In the genomic region with DNA sequence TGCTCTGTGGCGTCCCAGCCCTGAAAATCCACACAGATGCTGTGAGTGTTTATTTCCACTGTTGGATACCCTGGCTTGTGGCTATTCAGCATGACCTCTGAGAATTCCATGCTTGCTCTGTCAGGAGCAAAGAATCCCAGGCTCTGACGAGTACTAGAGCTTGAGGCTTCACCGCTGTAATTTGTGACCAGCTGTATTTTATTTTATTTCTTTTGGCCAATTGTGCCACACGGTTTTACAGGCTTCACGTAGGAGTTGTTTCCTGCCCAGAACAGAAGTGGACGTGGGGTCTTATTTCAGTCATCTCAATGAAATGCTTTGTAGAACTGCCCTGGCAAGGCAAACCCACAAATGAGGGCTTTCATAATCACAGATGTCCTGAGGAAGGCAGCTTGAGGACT, we compare ENCODE assay signal across 14 cellular contexts.
DNase-seq lines count a peak whose midpoint lies in the region; ATAC-seq and TF ChIP-seq lines count a peak whose summit lies in the region.
"Had no signal": no experiment of that assay in that cellular context is flagged by ENCODE, and none has a peak within 500 bp of the region (broad histone marks: within the 10 kb centered on the region; RNA-seq: fewer than 3 reads in every experiment).

No MANE protein-coding gene starts in this region.

- TF ChIP-seq CTCF in AG04450 (IDR thresholded peaks at IDR 0.05; ENCODE audit: low read depth, low read length) (no peak), brain microvascular endothelial cell (IDR thresholded peaks at IDR 0.05; ENCODE audit: low read depth, low read length, missing control alignments) (no peak)

- peak overlapping the region; percentile 89 for H2BK5ac ChIP-seq in mesenchymal stem cell (ENCODE audit: low read depth, low read length, poor library complexity, severe bottlenecking)

- WGBS in mesenchymal stem cell, result 11% methylated on average over 6 of the region's 6 CpGs

- no peaks in the 10 kb centered on the region for H3K27me3 ChIP-seq in AG04450 (ENCODE audit: control insufficient read depth, insufficient read depth, low read length)
- no peaks in the 10 kb centered on the region for H3K27me3 ChIP-seq in brain microvascular endothelial cell (replicated peaks)
- no peaks in the 10 kb centered on the region for H3K27me3 ChIP-seq in mesenchymal stem cell (ENCODE audit: control insufficient read depth in 1 of 2, insufficient read depth in 1 of 2, low read length in 2 of 2)
- H3K27me3 ChIP-seq: vagina had no signal

- H3K4me1 ChIP-seq in mesenchymal stem cell (ENCODE audit: control insufficient read depth, insufficient read depth, low read depth, low read length), result peaks cover 16% of the 10 kb centered on the region
- H3K4me1 ChIP-seq: vagina had no signal

- peak overlapping the region; percentile 28 for H4K8ac ChIP-seq in mesenchymal stem cell (ENCODE audit: low read length)

- peaks cover 3% of the 10 kb centered on the region; the same call in 1 of the 2 replicates for H3K9me3 ChIP-seq in AG04450 (ENCODE audit: control insufficient read depth, insufficient read depth, low read length)
- no peaks in the 10 kb centered on the region for H3K9me3 ChIP-seq in mesenchymal stem cell (ENCODE audit: control insufficient read depth, low read length)
- H3K9me3 ChIP-seq: vagina had no signal

- H2BK15ac ChIP-seq in mesenchymal stem cell (ENCODE audit: low read depth, poor library complexity, severe bottlenecking), result peak overlapping the region; percentile 48

- H2BK120ac ChIP-seq in mesenchymal stem cell (ENCODE audit: low read depth, low read length), result no peak overlapping the region

- peak overlapping the region in 1 of 2 experiments; percentile 72 for H2BK12ac ChIP-seq in mesenchymal stem cell (ENCODE audit: low read length in 2 of 2)

- H3K27ac ChIP-seq in AG04450 (ENCODE audit: low read depth, low read length), result peak overlapping the region; percentile 98
- H3K27ac ChIP-seq in brain microvascular endothelial cell, result peak overlapping the region; percentile 79
- peak overlapping the region; percentile 99 for H3K27ac ChIP-seq in mesenchymal stem cell (ENCODE audit: low read length, poor library complexity, severe bottlenecking)
- H3K27ac ChIP-seq: vagina had no signal

- no peak overlapping the region for H3K9ac ChIP-seq in mesenchymal stem cell (ENCODE audit: low read length)

- H3K4ac ChIP-seq in mesenchymal stem cell (ENCODE audit: low read depth in 1 of 2, low read length in 2 of 2), result peak overlapping the region in 1 of 2 experiments; percentile 75

- no peak for ATAC-seq in HG02623 (IDR thresholded peaks at IDR 0.05; ENCODE audit: unreplicated experiment)
- ATAC-seq: esophagus mucosa, K562 had no signal

- peaks cover 15% of the 10 kb centered on the region for H3K79me1 ChIP-seq in mesenchymal stem cell (replicated peaks; ENCODE audit: low read length, poor library complexity, severe bottlenecking)

- H3K14ac ChIP-seq in mesenchymal stem cell (ENCODE audit: low read length in 2 of 2), result no peak overlapping the region

- peak; percentile 88 for DNase-seq in AG04450 (ENCODE audit: low read depth, low spot score)
- peak; percentile 83 for DNase-seq in HT1080 (ENCODE audit: low read depth)
- DNase-seq in brain microvascular endothelial cell, result peak; percentile 89
- peak; percentile 93 for DNase-seq in mesenchymal stem cell
- no peak for DNase-seq in NCI-H524 (lab: John Stamatoyannopoulos, UW)
- no peak for DNase-seq in midbrain (lab: John Stamatoyannopoulos, UW)
- no peak for DNase-seq in iPS-NIHi11 (ENCODE audit: low spot score)
- DNase-seq: activated CD4-positive, alpha-beta T cell treated with anti-CD3 and anti-CD28 coated beads, Interleukin-2, amount 10 ng/mL, durations not matched to agents 7 days and 5 days; H7; NCI-H187 treated with DMSO at 0.1 percent for 48 hours had no signal

- H2AFZ ChIP-seq in mesenchymal stem cell (ENCODE audit: low read depth, low read length), result no peak overlapping the region

- H3K36me3 ChIP-seq in brain microvascular endothelial cell (replicated peaks), result no peaks in the 10 kb centered on the region
- peaks cover 0 to 37% of the 10 kb centered on the region in 2 experiments for H3K36me3 ChIP-seq in mesenchymal stem cell (ENCODE audit: control insufficient read depth in 1 of 2, insufficient read depth in 2 of 2, low read depth in 1 of 2, low read length in 2 of 2)
- H3K36me3 ChIP-seq: vagina had no signal

- peak overlapping the region; percentile 73 for H2AK5ac ChIP-seq in mesenchymal stem cell (ENCODE audit: low read length, severe bottlenecking)

- no peak overlapping the region for H3K23ac ChIP-seq in mesenchymal stem cell (ENCODE audit: low read length in 2 of 2)

- CTCF ChIA-PET in AG04450 (lab: Charles Lee), result interaction anchor here (2.1 kb wide), 1 partner anchor 222 kb away, joined by 6 read pairs; no protein-coding TSS in a partner anchor

- H3K18ac ChIP-seq in mesenchymal stem cell (ENCODE audit: low read depth in 1 of 2, low read length in 2 of 2), result peak overlapping the region; percentile 80 to 91

- H3K4me3 ChIP-seq in AG04450 (ENCODE audit: low read depth, low read length), result no peak overlapping the region
- peak overlapping the region; percentile 53 for H3K4me3 ChIP-seq in brain microvascular endothelial cell (ENCODE audit: low read depth, low read length)
- no peak overlapping the region for H3K4me3 ChIP-seq in mesenchymal stem cell (ENCODE audit: insufficient read depth in 1 of 2, low read depth in 1 of 2, low read length in 2 of 2)
- H3K4me3 ChIP-seq: K562, vagina had no signal

- POLR2A ChIA-PET in AG04450 (lab: Yijun Ruan, JAX), result interaction anchor here (0.6 to 1.2 kb wide), 6 partner anchors 10 to 1039 kb away, joined by 3 to 6 read pairs (median 4); no protein-coding TSS in a partner anchor

- in situ Hi-C loops in brain microvascular endothelial cell (cut with HindIII; ENCODE audit: low pct_ligation_motif_present, low sequenced_read_pairs), result no loop called here

- H3K4me2 ChIP-seq in mesenchymal stem cell (ENCODE audit: low read length, poor library complexity, severe bottlenecking), result peak overlapping the region; percentile 53

- no peak overlapping the region for H4K91ac ChIP-seq in mesenchymal stem cell (ENCODE audit: low read length)

Comparison
In these comparisons a context has a peak if more than half of its experiments do, and no peak if none do; other contexts are left out.
1. DNase-seq: peak in AG04450 (single experiment), HT1080 (single experiment), brain microvascular endothelial cell (single experiment) and mesenchymal stem cell (single experiment); none in NCI-H524 (0 of 2), midbrain (single experiment) and iPS-NIHi11 (single experiment).
2. Peak in every context shown above with its lines, with median percentiles within 50 percentile points of each other: H3K27ac ChIP-seq.